In genomic region chr7:105639677-105640493, GRCh38 we compare ENCODE assay signal across 15 cellular contexts. TPM values are rescaled to one million over a fixed set of nuclear protein-coding genes. Genes with fewer than 3 reads are reported as not detected.
A peak's percentile ranks its signal among the peaks of the same experiment; 100 is the strongest.
DNase-seq lines count a peak whose midpoint lies in the region; ATAC-seq and TF ChIP-seq lines count a peak whose summit lies in the region.
"Had no signal": no experiment of that assay in that cellular context is flagged by ENCODE, and none has a peak within 500 bp of the region (broad histone marks: within the 10 kb centered on the region; RNA-seq: fewer than 3 reads in every experiment).

No MANE protein-coding gene starts in this region.

- peak; percentile 59 for DNase-seq in NCI-H82 (lab: John Stamatoyannopoulos, UW)
- no peak for DNase-seq in NCI-H82 treated with DMSO at 0.1 percent for 48 hours (lab: John Stamatoyannopoulos, UW; ENCODE audit: unreplicated experiment)
- DNase-seq in WTC11 (ENCODE audit: low spot score): peak; percentile 45
- DNase-seq in mesothelial cell of epicardium (ENCODE audit: low spot score in 2 of 2, unreplicated experiment in 2 of 2): no peak
- no peak for DNase-seq in NOMO-1 treated with dmso at 0.1 percent for 144 hours (lab: John Stamatoyannopoulos, UW; ENCODE audit: unreplicated experiment)
- DNase-seq in central memory CD4-positive, alpha-beta T cell: no peak
- no peak for DNase-seq in T-helper 2 cell treated with Interferon-gamma antibody and Interleukin-4, amounts not matched to agents 5 μg/mL and 100 μg/mL, for 36 hours (ENCODE audit: low spot score)
- DNase-seq: activated CD8-positive, alpha-beta T cell treated with anti-CD3 and anti-CD28 coated beads for 36 hours; adrenal gland; CD8-positive, alpha-beta memory T cell; gastrocnemius medialis; GDM1; OCI-M1 had no signal

- ATAC-seq in WTC11 (peak; percentile 7), HG02840 (IDR thresholded peaks at IDR 0.05; ENCODE audit: low FRiP score, unreplicated experiment) (no peak)
- ATAC-seq: activated CD8-positive, alpha-beta T cell treated with anti-CD3 and anti-CD28 coated beads for 36 hours; gastrocnemius medialis had no signal

- H3K27ac Mint-ChIP-seq in WTC11 (peak overlapping the region; percentile 100), mesothelial cell of epicardium (peak overlapping the region; percentile 83)
- no peak overlapping the region for H3K27ac Mint-ChIP-seq in T-helper 2 cell treated with Interferon-gamma antibody and Interleukin-4, amounts not matched to agents 5 μg/mL and 100 μg/mL, for 36 hours
- H3K27ac Mint-ChIP-seq: activated CD8-positive, alpha-beta T cell treated with anti-CD3 and anti-CD28 coated beads for 36 hours had no signal

- no peaks in the 10 kb centered on the region for H3K9me3 Mint-ChIP-seq in WTC11
- H3K9me3 Mint-ChIP-seq in mesothelial cell of epicardium: no peaks in the 10 kb centered on the region
- no peaks in the 10 kb centered on the region for H3K9me3 Mint-ChIP-seq in T-helper 2 cell treated with Interferon-gamma antibody and Interleukin-4, amounts not matched to agents 5 μg/mL and 100 μg/mL, for 36 hours
- H3K9me3 Mint-ChIP-seq: activated CD8-positive, alpha-beta T cell treated with anti-CD3 and anti-CD28 coated beads for 36 hours; CD8-positive, alpha-beta memory T cell had no signal

- H3K4me1 Mint-ChIP-seq in WTC11: peaks cover 95% of the 10 kb centered on the region
- H3K4me1 Mint-ChIP-seq in mesothelial cell of epicardium: peaks cover 34% of the 10 kb centered on the region
- no peaks in the 10 kb centered on the region for H3K4me1 Mint-ChIP-seq in T-helper 2 cell treated with Interferon-gamma antibody and Interleukin-4, amounts not matched to agents 5 μg/mL and 100 μg/mL, for 36 hours (ENCODE audit: low read depth)
- H3K4me1 Mint-ChIP-seq: CD8-positive, alpha-beta memory T cell had no signal

- H3K4me3 Mint-ChIP-seq in WTC11 (peak overlapping the region; percentile 77), mesothelial cell of epicardium (peak overlapping the region; percentile 32)
- no peak overlapping the region for H3K4me3 Mint-ChIP-seq in T-helper 2 cell treated with Interferon-gamma antibody and Interleukin-4, amounts not matched to agents 5 μg/mL and 100 μg/mL, for 36 hours
- H3K4me3 Mint-ChIP-seq: activated CD8-positive, alpha-beta T cell treated with anti-CD3 and anti-CD28 coated beads for 36 hours; CD8-positive, alpha-beta memory T cell had no signal

- peaks cover 44% of the 10 kb centered on the region for H3K36me3 Mint-ChIP-seq in WTC11
- peaks cover 11% of the 10 kb centered on the region for H3K36me3 Mint-ChIP-seq in mesothelial cell of epicardium
- H3K36me3 Mint-ChIP-seq in T-helper 2 cell treated with Interferon-gamma antibody and Interleukin-4, amounts not matched to agents 5 μg/mL and 100 μg/mL, for 36 hours (ENCODE audit: low read depth): peaks cover 24% of the 10 kb centered on the region

- POLR2A ChIA-PET in WTC11 (lab: Charles Lee): interaction anchor here (0.6 to 1.0 kb wide), 6 partner anchors 12 to 499 kb away, joined by 3 to 8 read pairs (median 3); no protein-coding TSS in a partner anchor

- CTCF ChIA-PET in WTC11 (lab: Charles Lee): interaction anchor here (0.7 to 4.5 kb wide), 8 partner anchors 13 to 237 kb away, joined by 3 to 29 read pairs (median 4); partner anchors contain the start of genes ATXN7L1 and RINT1

- H3K27me3 Mint-ChIP-seq in WTC11 (ENCODE audit: low read depth) (no peaks in the 10 kb centered on the region), mesothelial cell of epicardium (ENCODE audit: low read depth) (no peaks in the 10 kb centered on the region)
- H3K27me3 Mint-ChIP-seq in T-helper 2 cell treated with Interferon-gamma antibody and Interleukin-4, amounts not matched to agents 5 μg/mL and 100 μg/mL, for 36 hours (ENCODE audit: low read depth): no peaks in the 10 kb centered on the region
- H3K27me3 Mint-ChIP-seq: activated CD8-positive, alpha-beta T cell treated with anti-CD3 and anti-CD28 coated beads for 36 hours; CD8-positive, alpha-beta memory T cell had no signal

- TF ChIP-seq CTCF in WTC11 (IDR thresholded peaks at IDR 0.05) (no peak), mesothelial cell of epicardium (IDR thresholded peaks at IDR 0.05; ENCODE audit: unreplicated experiment) (no peak)

TF ChIP-seq in WTC11, 78 proteins besides CTCF, POLR2A, EP300 and RAD21 (continues in another document):
- TF ChIP-seq, protein P1, sequence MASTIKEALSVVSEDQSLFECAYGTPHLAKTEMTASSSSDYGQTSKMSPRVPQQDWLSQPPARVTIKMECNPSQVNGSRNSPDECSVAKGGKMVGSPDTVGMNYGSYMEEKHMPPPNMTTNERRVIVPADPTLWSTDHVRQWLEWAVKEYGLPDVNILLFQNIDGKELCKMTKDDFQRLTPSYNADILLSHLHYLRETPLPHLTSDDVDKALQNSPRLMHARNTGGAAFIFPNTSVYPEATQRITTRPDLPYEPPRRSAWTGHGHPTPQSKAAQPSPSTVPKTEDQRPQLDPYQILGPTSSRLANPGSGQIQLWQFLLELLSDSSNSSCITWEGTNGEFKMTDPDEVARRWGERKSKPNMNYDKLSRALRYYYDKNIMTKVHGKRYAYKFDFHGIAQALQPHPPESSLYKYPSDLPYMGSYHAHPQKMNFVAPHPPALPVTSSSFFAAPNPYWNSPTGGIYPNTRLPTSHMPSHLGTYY (CRISPR knock-in tag; IDR thresholded peaks at IDR 0.05): no peak
- TF ChIP-seq NR2C2 (CRISPR knock-in tag; IDR thresholded peaks at IDR 0.05) (no peak), FOXP1 (CRISPR knock-in tag; IDR thresholded peaks at IDR 0.05; ENCODE audit: borderline replicate concordance) (0 out of 2 replicates have a peak, but pooled peaks have one; percentile 38), SP1 (CRISPR knock-in tag; conservative IDR thresholded peaks at IDR 0.05) (no peak), NFATC4 (CRISPR knock-in tag; IDR thresholded peaks at IDR 0.05) (no peak), CBFB (CRISPR knock-in tag; IDR thresholded peaks at IDR 0.05; ENCODE audit: low read depth) (no peak), SOX15 (CRISPR knock-in tag; IDR thresholded peaks at IDR 0.05) (no peak), ZNF416 (CRISPR knock-in tag; IDR thresholded peaks at IDR 0.05) (no peak), MXD4 (CRISPR knock-in tag; IDR thresholded peaks at IDR 0.05; ENCODE audit: borderline replicate concordance) (no peak)
- TF ChIP-seq, protein P2, sequence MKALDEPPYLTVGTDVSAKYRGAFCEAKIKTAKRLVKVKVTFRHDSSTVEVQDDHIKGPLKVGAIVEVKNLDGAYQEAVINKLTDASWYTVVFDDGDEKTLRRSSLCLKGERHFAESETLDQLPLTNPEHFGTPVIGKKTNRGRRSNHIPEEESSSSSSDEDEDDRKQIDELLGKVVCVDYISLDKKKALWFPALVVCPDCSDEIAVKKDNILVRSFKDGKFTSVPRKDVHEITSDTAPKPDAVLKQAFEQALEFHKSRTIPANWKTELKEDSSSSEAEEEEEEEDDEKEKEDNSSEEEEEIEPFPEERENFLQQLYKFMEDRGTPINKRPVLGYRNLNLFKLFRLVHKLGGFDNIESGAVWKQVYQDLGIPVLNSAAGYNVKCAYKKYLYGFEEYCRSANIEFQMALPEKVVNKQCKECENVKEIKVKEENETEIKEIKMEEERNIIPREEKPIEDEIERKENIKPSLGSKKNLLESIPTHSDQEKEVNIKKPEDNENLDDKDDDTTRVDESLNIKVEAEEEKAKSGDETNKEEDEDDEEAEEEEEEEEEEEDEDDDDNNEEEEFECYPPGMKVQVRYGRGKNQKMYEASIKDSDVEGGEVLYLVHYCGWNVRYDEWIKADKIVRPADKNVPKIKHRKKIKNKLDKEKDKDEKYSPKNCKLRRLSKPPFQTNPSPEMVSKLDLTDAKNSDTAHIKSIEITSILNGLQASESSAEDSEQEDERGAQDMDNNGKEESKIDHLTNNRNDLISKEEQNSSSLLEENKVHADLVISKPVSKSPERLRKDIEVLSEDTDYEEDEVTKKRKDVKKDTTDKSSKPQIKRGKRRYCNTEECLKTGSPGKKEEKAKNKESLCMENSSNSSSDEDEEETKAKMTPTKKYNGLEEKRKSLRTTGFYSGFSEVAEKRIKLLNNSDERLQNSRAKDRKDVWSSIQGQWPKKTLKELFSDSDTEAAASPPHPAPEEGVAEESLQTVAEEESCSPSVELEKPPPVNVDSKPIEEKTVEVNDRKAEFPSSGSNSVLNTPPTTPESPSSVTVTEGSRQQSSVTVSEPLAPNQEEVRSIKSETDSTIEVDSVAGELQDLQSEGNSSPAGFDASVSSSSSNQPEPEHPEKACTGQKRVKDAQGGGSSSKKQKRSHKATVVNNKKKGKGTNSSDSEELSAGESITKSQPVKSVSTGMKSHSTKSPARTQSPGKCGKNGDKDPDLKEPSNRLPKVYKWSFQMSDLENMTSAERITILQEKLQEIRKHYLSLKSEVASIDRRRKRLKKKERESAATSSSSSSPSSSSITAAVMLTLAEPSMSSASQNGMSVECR (CRISPR knock-in tag; IDR thresholded peaks at IDR 0.05; ENCODE audit: borderline replicate concordance): 0 out of 2 replicates have a peak, but pooled peaks have one; percentile 0
- TF ChIP-seq, protein P3, sequence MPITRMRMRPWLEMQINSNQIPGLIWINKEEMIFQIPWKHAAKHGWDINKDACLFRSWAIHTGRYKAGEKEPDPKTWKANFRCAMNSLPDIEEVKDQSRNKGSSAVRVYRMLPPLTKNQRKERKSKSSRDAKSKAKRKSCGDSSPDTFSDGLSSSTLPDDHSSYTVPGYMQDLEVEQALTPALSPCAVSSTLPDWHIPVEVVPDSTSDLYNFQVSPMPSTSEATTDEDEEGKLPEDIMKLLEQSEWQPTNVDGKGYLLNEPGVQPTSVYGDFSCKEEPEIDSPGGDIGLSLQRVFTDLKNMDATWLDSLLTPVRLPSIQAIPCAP (CRISPR knock-in tag; IDR thresholded peaks at IDR 0.05): no peak
- TF ChIP-seq, protein P4, sequence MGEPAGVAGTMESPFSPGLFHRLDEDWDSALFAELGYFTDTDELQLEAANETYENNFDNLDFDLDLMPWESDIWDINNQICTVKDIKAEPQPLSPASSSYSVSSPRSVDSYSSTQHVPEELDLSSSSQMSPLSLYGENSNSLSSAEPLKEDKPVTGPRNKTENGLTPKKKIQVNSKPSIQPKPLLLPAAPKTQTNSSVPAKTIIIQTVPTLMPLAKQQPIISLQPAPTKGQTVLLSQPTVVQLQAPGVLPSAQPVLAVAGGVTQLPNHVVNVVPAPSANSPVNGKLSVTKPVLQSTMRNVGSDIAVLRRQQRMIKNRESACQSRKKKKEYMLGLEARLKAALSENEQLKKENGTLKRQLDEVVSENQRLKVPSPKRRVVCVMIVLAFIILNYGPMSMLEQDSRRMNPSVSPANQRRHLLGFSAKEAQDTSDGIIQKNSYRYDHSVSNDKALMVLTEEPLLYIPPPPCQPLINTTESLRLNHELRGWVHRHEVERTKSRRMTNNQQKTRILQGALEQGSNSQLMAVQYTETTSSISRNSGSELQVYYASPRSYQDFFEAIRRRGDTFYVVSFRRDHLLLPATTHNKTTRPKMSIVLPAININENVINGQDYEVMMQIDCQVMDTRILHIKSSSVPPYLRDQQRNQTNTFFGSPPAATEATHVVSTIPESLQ (CRISPR knock-in tag; IDR thresholded peaks at IDR 0.05): no peak

RNA-seq across cellular contexts. Expression of gene EFCAB10, which starts 58.6 kb away (rescaled TPM):
- 3.0 to 3.2 TPM (median 3.0 TPM) in 3 replicates for total RNA-seq in WTC11 (2021)
- not detected in 3 replicates for total RNA-seq in mesothelial cell of epicardium
- total RNA-seq: activated CD8-positive, alpha-beta T cell treated with anti-CD3 and anti-CD28 coated beads for 36 hours; adrenal gland; CD8-positive, alpha-beta memory T cell; chondrocyte; gastrocnemius medialis had no signal

Comparison
In these comparisons a context has a peak if more than half of its experiments do, and no peak if none do; other contexts are left out.
1. DNase-seq: peak in NCI-H82 (single experiment) and WTC11 (single experiment); none in NCI-H82 treated with DMSO at 0.1 percent for 48 hours (single experiment), mesothelial cell of epicardium (0 of 2), NOMO-1 treated with dmso at 0.1 percent for 144 hours (single experiment), central memory CD4-positive, alpha-beta T cell (single experiment) and T-helper 2 cell treated with Interferon-gamma antibody and Interleukin-4, amounts not matched to agents 5 μg/mL and 100 μg/mL, for 36 hours (single experiment).